In genomic region chr16:57480754-57481230, GRCh38 we compare ENCODE assay signal across 16 cellular contexts. TPM values are rescaled to one million over a fixed set of nuclear protein-coding genes. Genes with fewer than 3 reads are reported as not detected.
DNase-seq lines count a peak whose midpoint lies in the region; ATAC-seq and TF ChIP-seq lines count a peak whose summit lies in the region.
"Had no signal": no experiment of that assay in that cellular context is flagged by ENCODE, and none has a peak within 500 bp of the region (broad histone marks: within the 10 kb centered on the region; RNA-seq: fewer than 3 reads in every experiment).

No MANE protein-coding gene starts in this region.

- H3K9me1 ChIP-seq in IMR-90 (ENCODE audit: insufficient read depth, low read length), result no peaks in the 10 kb centered on the region; the same call in 1 of the 2 replicates

- no peak overlapping the region for H2BK5ac ChIP-seq in IMR-90 (ENCODE audit: low read depth, low read length, poor library complexity, severe bottlenecking)

- H2AFZ ChIP-seq in ACC112 (ENCODE audit: low read length, unreplicated experiment) (no peak overlapping the region), IMR-90 (replicated peaks; ENCODE audit: low read length, poor library complexity) (peak overlapping the region; percentile 86)

- H4K5ac ChIP-seq in IMR-90 (ENCODE audit: low read depth, low read length), result no peak overlapping the region

- no peak overlapping the region for H3K27ac Mint-ChIP-seq in neural crest cell (ENCODE audit: unreplicated experiment)
- H3K27ac Mint-ChIP-seq in natural killer cell treated with Interleukin-12 subunit alpha and Interleukin-12 subunit beta and Interleukin-15 and Interleukin-18, amount 100 ng/mL, for 72 hours, result no peak overlapping the region
- H3K27ac Mint-ChIP-seq: activated CD4-positive, alpha-beta T cell treated with anti-CD3 and anti-CD28 coated beads for 36 hours; activated naive CD8-positive, alpha-beta T cell; neural progenitor cell; stimulated activated naive B cell treated with anti-CD40 and anti-IgM and Interleukin-4, amounts not matched to agents 10 μg/mL and 1 μg/mL and 100 μg/mL, for 72 hours had no signal

- H3K4me1 ChIP-seq in ACC112 (ENCODE audit: control insufficient read depth, insufficient read depth, low read length, unreplicated experiment), result peaks cover 29% of the 10 kb centered on the region
- H3K4me1 ChIP-seq in IMR-90 (ENCODE audit: control insufficient read depth, insufficient read depth, low read length), result peaks cover 12% of the 10 kb centered on the region
- H3K4me1 ChIP-seq in esophagus muscularis mucosa, result peaks cover 31 to 73% (median 65%) of the 10 kb centered on the region in 4 donors

- H3K79me1 ChIP-seq in IMR-90 (ENCODE audit: low read depth in 1 of 2, low read length in 2 of 2), result peaks cover 9 to 25% of the 10 kb centered on the region in 2 experiments

- intact Hi-C loops in IMR-90 (cut with micrococcal nuclease) (no loop called here), esophagus muscularis mucosa (cut with DNase I) (loop anchor here (5.0 kb wide), 1 partner anchor 37 kb away; no protein-coding TSS in a partner anchor)

- H3K27me3 ChIP-seq in ACC112 (ENCODE audit: insufficient read depth, low read length) (no peaks in the 10 kb centered on the region), IMR-90 (ENCODE audit: control insufficient read depth, insufficient read depth, low read length) (no peaks in the 10 kb centered on the region), esophagus muscularis mucosa (no peaks in the 10 kb centered on the region)
- H3K27me3 ChIP-seq: sigmoid colon had no signal

- no peak overlapping the region for H3K18ac ChIP-seq in IMR-90 (ENCODE audit: low read depth, low read length)

- TF ChIP-seq RAD21 in IMR-90 (IDR thresholded peaks at IDR 0.05; ENCODE audit: low read length), result no peak

- POLR2A ChIA-PET in IMR-90 (lab: Charles Lee; ENCODE audit: unreplicated experiment), result no interaction called here

- no peak overlapping the region for H3K9ac ChIP-seq in IMR-90 (ENCODE audit: low read depth, low read length)
- H3K9ac ChIP-seq: neural progenitor cell had no signal

- peaks cover 31% of the 10 kb centered on the region for H3K4me1 Mint-ChIP-seq in neural crest cell
- H3K4me1 Mint-ChIP-seq in natural killer cell treated with Interleukin-12 subunit alpha and Interleukin-12 subunit beta and Interleukin-15 and Interleukin-18, amount 100 ng/mL, for 72 hours (ENCODE audit: low read depth in 2 of 2), result peaks cover 14 to 26% of the 10 kb centered on the region in 2 donors

- H3K4me3 ChIP-seq in ACC112 (ENCODE audit: low read depth, low read length) (no peak overlapping the region), IMR-90 (ENCODE audit: insufficient read depth, low read depth, low read length) (no peak overlapping the region), esophagus muscularis mucosa (no peak overlapping the region)

- no peak overlapping the region for H3K14ac ChIP-seq in IMR-90 (replicated peaks; ENCODE audit: low read depth, low read length)

- H3K9me3 Mint-ChIP-seq in neural crest cell, result no peaks in the 10 kb centered on the region
- no peaks in the 10 kb centered on the region for H3K9me3 Mint-ChIP-seq in natural killer cell treated with Interleukin-12 subunit alpha and Interleukin-12 subunit beta and Interleukin-15 and Interleukin-18, amount 100 ng/mL, for 72 hours
- H3K9me3 Mint-ChIP-seq: neural progenitor cell; stimulated activated naive B cell treated with anti-CD40 and anti-IgM and Interleukin-4, amounts not matched to agents 10 μg/mL and 1 μg/mL and 100 μg/mL, for 72 hours had no signal

- no peaks in the 10 kb centered on the region; the same call in 1 of the 2 replicates for H4K20me1 ChIP-seq in IMR-90 (ENCODE audit: insufficient read depth, low read length)

- no peak for TF ChIP-seq EP300 in esophagus muscularis mucosa (IDR thresholded peaks at IDR 0.05)

- TF ChIP-seq CTCF in IMR-90 (conservative IDR thresholded peaks at IDR 0.05; ENCODE audit: low read depth, low read length), result no peak
- TF ChIP-seq CTCF in esophagus muscularis mucosa (IDR thresholded peaks at IDR 0.05), result no peak
- no peak for TF ChIP-seq CTCF in neural crest cell (conservative IDR thresholded peaks at IDR 0.05)

- no peak overlapping the region for H2BK120ac ChIP-seq in IMR-90 (ENCODE audit: low read depth, low read length)

- CTCF ChIA-PET in IMR-90 (lab: Yijun Ruan, JAX), result interaction anchor here (1.0 kb wide), 1 partner anchor 39 kb away, joined by 3 read pairs; no protein-coding TSS in a partner anchor

- H3K36me3 Mint-ChIP-seq in neural crest cell (ENCODE audit: low read depth), result no peaks in the 10 kb centered on the region
- no peaks in the 10 kb centered on the region for H3K36me3 Mint-ChIP-seq in natural killer cell treated with Interleukin-12 subunit alpha and Interleukin-12 subunit beta and Interleukin-15 and Interleukin-18, amount 100 ng/mL, for 72 hours
- H3K36me3 Mint-ChIP-seq: activated naive CD8-positive, alpha-beta T cell; neural progenitor cell; stimulated activated naive B cell treated with anti-CD40 and anti-IgM and Interleukin-4, amounts not matched to agents 10 μg/mL and 1 μg/mL and 100 μg/mL, for 72 hours had no signal

- no peak overlapping the region; the same call in 2 of the 3 replicates for H2BK15ac ChIP-seq in IMR-90 (ENCODE audit: low read depth, low read length)

- no peak for DNase-seq in IMR-90
- no peak for DNase-seq in esophagus muscularis mucosa (ENCODE audit: extremely low spot score)
- DNase-seq in neural crest cell (ENCODE audit: low read depth, low spot score), result no peak
- DNase-seq in amygdala (lab: John Stamatoyannopoulos, UW), result no peak
- no peak for DNase-seq in natural killer cell treated with Interleukin-12 subunit alpha and Interleukin-12 subunit beta and Interleukin-15 and Interleukin-18, amount 100 ng/mL, for 72 hours (ENCODE audit: low spot score)
- DNase-seq: activated CD4-positive, alpha-beta T cell treated with anti-CD3 and anti-CD28 coated beads for 36 hours; NCI-H187; stimulated activated naive B cell treated with anti-CD40 and anti-IgM and Interleukin-4, amounts not matched to agents 10 μg/mL and 1 μg/mL and 100 μg/mL, for 72 hours; T-helper 9 cell had no signal

- 0 out of 2 replicates have a peak overlapping the region, but pooled peaks have one; percentile 33 for H2AK5ac ChIP-seq in IMR-90 (ENCODE audit: low read depth, low read length)

- no peak overlapping the region for H2BK20ac ChIP-seq in IMR-90 (ENCODE audit: low read depth, low read length)

- BruUV-seq in IMR-90 (replicated peaks; lab: Mats Ljungman, UMichigan), result no TSS peak

- in situ Hi-C loops in IMR-90 (cut with MboI; ENCODE audit: low sequenced_read_pairs), result no loop called here

- H3K36me3 ChIP-seq in ACC112 (ENCODE audit: insufficient read depth, low read length) (no peaks in the 10 kb centered on the region), IMR-90 (ENCODE audit: control insufficient read depth, insufficient read depth, low read length) (no peaks in the 10 kb centered on the region), esophagus muscularis mucosa (no peaks in the 10 kb centered on the region)
- H3K36me3 ChIP-seq: neural progenitor cell, sigmoid colon had no signal

- H3K4ac ChIP-seq in IMR-90 (ENCODE audit: low read depth, low read length), result peak overlapping the region; percentile 48; the same call in 1 of the 2 replicates

- H3K9me3 ChIP-seq in IMR-90 (ENCODE audit: control insufficient read depth, insufficient read depth, low read length) (no peaks in the 10 kb centered on the region), esophagus muscularis mucosa (no peaks in the 10 kb centered on the region)
- H3K9me3 ChIP-seq: sigmoid colon had no signal

- WGBS in IMR-90 (ENCODE audit: extremely low coverage in 2 of 2, insufficient read length in 1 of 2), 2 experiments, result 60% methylated on average over 1 of the region's 6 CpGs; no CpG with 5 or more reads in 1 of the 2 experiments
- WGBS in esophagus muscularis mucosa, result 76% methylated on average over 6 of the region's 6 CpGs

- no peak overlapping the region for H3K4me2 ChIP-seq in IMR-90 (ENCODE audit: low read depth, low read length)

- no peak overlapping the region for H4K91ac ChIP-seq in IMR-90 (ENCODE audit: insufficient read depth, low read depth, low read length)

- no peak overlapping the region; the same call in 1 of the 2 replicates for H3K56ac ChIP-seq in IMR-90 (ENCODE audit: extremely low read depth, insufficient read depth, low read length)

- ATAC-seq in IMR-90 (ENCODE audit: low read depth), result no peak
- ATAC-seq in HG03108 (IDR thresholded peaks at IDR 0.05; ENCODE audit: unreplicated experiment), result no peak
- no peak for ATAC-seq in GM19463 (IDR thresholded peaks at IDR 0.05; ENCODE audit: unreplicated experiment)
- ATAC-seq in natural killer cell treated with Interleukin-12 subunit alpha and Interleukin-12 subunit beta and Interleukin-15 and Interleukin-18, amount 100 ng/mL, for 72 hours, result no peak
- ATAC-seq: activated CD4-positive, alpha-beta T cell treated with anti-CD3 and anti-CD28 coated beads for 36 hours; stimulated activated naive B cell treated with anti-CD40 and anti-IgM and Interleukin-4, amounts not matched to agents 10 μg/mL and 1 μg/mL and 100 μg/mL, for 72 hours had no signal

- TF ChIP-seq POLR2A in IMR-90 (IDR thresholded peaks at IDR 0.05; ENCODE audit: low read depth, low read length) (no peak), esophagus muscularis mucosa (IDR thresholded peaks at IDR 0.05; ENCODE audit: low read depth) (no peak)

- dilution Hi-C loops in IMR-90 (cut with HindIII; ENCODE audit: low sequenced_read_pairs, unreplicated experiment), result no loop called here

- H3K79me2 ChIP-seq in ACC112 (ENCODE audit: control insufficient read depth, insufficient read depth, low read length, unreplicated experiment), result peaks cover 35% of the 10 kb centered on the region

- no peak overlapping the region; the same call in 1 of the 2 replicates for H3K23ac ChIP-seq in IMR-90 (ENCODE audit: low read depth, low read length)

- peak overlapping the region; percentile 72 for H3K4me3 Mint-ChIP-seq in neural crest cell
- H3K4me3 Mint-ChIP-seq in natural killer cell treated with Interleukin-12 subunit alpha and Interleukin-12 subunit beta and Interleukin-15 and Interleukin-18, amount 100 ng/mL, for 72 hours, result no peak overlapping the region
- H3K4me3 Mint-ChIP-seq: activated CD4-positive, alpha-beta T cell treated with anti-CD3 and anti-CD28 coated beads for 36 hours; activated naive CD8-positive, alpha-beta T cell had no signal

- H3K27me3 Mint-ChIP-seq in neural crest cell (ENCODE audit: low read depth), result peaks cover 7% of the 10 kb centered on the region
- H3K27me3 Mint-ChIP-seq in natural killer cell treated with Interleukin-12 subunit alpha and Interleukin-12 subunit beta and Interleukin-15 and Interleukin-18, amount 100 ng/mL, for 72 hours, result no peaks in the 10 kb centered on the region
- H3K27me3 Mint-ChIP-seq: activated CD4-positive, alpha-beta T cell treated with anti-CD3 and anti-CD28 coated beads for 36 hours; activated naive CD8-positive, alpha-beta T cell had no signal

- peak overlapping the region in 1 of 2 experiments; percentile 71; a peak in 2 of 4 replicates for H4K8ac ChIP-seq in IMR-90 (ENCODE audit: low read depth in 2 of 2, low read length in 2 of 2)

- H2AK9ac ChIP-seq in IMR-90 (replicated peaks; ENCODE audit: low read depth, low read length, poor library complexity), result peak overlapping the region; percentile 57

- H3K27ac ChIP-seq in ACC112 (ENCODE audit: low read depth, low read length), result peak overlapping the region; percentile 23
- H3K27ac ChIP-seq in IMR-90 (ENCODE audit: insufficient read depth, low read length), result no peak overlapping the region
- peak overlapping the region in 3 of 4 donors; percentile 9 to 55 (median 48) for H3K27ac ChIP-seq in esophagus muscularis mucosa (replicated peaks in 1 of 4)
- H3K27ac ChIP-seq: HL-60, neural progenitor cell had no signal

RNA-seq across cellular contexts. Expression of gene DOK4, which starts 5.5 kb away (rescaled TPM):
- 20.3 and 22.0 TPM in 2 replicates for total RNA-seq in IMR-90 (2012; rRNA removed)
- polyA plus RNA-seq in IMR-90 (2012; rRNA removed), result 25.9 and 30.1 TPM in 2 replicates
- 18.4 and 29.8 TPM in 2 replicates for polyA plus RNA-seq in IMR-90 (2012; cell fraction: cytosol; rRNA removed)
- polyA plus RNA-seq in IMR-90 (2012; cell fraction: nucleus; rRNA removed; ENCODE audit: low replicate concordance), result 50.8 and 77.6 TPM in 2 replicates
- 10 to 100 TPM; 14.5 to 36.7 (median 29.4) TPM for total RNA-seq in esophagus muscularis mucosa
- 20.4 and 22.7 TPM in 2 replicates for total RNA-seq in neural crest cell
- total RNA-seq in natural killer cell treated with Interleukin-12 subunit alpha and Interleukin-12 subunit beta and Interleukin-15 and Interleukin-18, amount 100 ng/mL, for 72 hours, result 1 to 10 TPM; 4.2 to 6.5 TPM

RNA-seq across cellular contexts. Expression of gene POLR2C, which starts 18.3 kb away (rescaled TPM):
- total RNA-seq in IMR-90 (2012; rRNA removed) (188 and 340 TPM in 2 replicates), esophagus muscularis mucosa (100 to 1,000 TPM in 3 of 4 donors, 10 to 100 TPM in 1; 95.5 to 154 (median 107) TPM), neural crest cell (74.0 and 77.5 TPM in 2 replicates)
- polyA plus RNA-seq in IMR-90 (2012; rRNA removed), result 136 and 137 TPM in 2 replicates
- polyA plus RNA-seq in IMR-90 (2012; cell fraction: cytosol; rRNA removed), result 149 and 181 TPM in 2 replicates
- 110 and 114 TPM in 2 replicates for polyA plus RNA-seq in IMR-90 (2012; cell fraction: nucleus; rRNA removed; ENCODE audit: low replicate concordance)
- total RNA-seq in natural killer cell treated with Interleukin-12 subunit alpha and Interleukin-12 subunit beta and Interleukin-15 and Interleukin-18, amount 100 ng/mL, for 72 hours, result 10 to 100 TPM; 63.8 to 85.4 TPM

RNA-seq across cellular contexts. Expression of gene COQ9, which starts 33.5 kb away (rescaled TPM):
- total RNA-seq in IMR-90 (2012; rRNA removed) (50.0 and 57.9 TPM in 2 replicates), esophagus muscularis mucosa (100 to 1,000 TPM in 2 of 4 donors, 10 to 100 TPM in 2; 77.2 to 115 (median 93.3) TPM), neural crest cell (41.7 and 46.8 TPM in 2 replicates)
- polyA plus RNA-seq in IMR-90 (2012; rRNA removed), result 56.1 and 58.5 TPM in 2 replicates
- 43.0 and 87.4 TPM in 2 replicates for polyA plus RNA-seq in IMR-90 (2012; cell fraction: cytosol; rRNA removed)
- 64.7 and 84.2 TPM in 2 replicates for polyA plus RNA-seq in IMR-90 (2012; cell fraction: nucleus; rRNA removed; ENCODE audit: low replicate concordance)
- total RNA-seq in natural killer cell treated with Interleukin-12 subunit alpha and Interleukin-12 subunit beta and Interleukin-15 and Interleukin-18, amount 100 ng/mL, for 72 hours, result 10 to 100 TPM; 34.2 to 42.9 TPM

RNA-seq across cellular contexts. Expression of gene CIAPIN1, which starts 33.6 kb away (rescaled TPM):
- total RNA-seq in IMR-90 (2012; rRNA removed), result 42.2 and 47.7 TPM in 2 replicates
- 40.2 and 41.6 TPM in 2 replicates for polyA plus RNA-seq in IMR-90 (2012; rRNA removed)
- 17.0 and 37.1 TPM in 2 replicates for polyA plus RNA-seq in IMR-90 (2012; cell fraction: cytosol; rRNA removed)
- polyA plus RNA-seq in IMR-90 (2012; cell fraction: nucleus; rRNA removed; ENCODE audit: low replicate concordance), result 17.1 and 40.4 TPM in 2 replicates
- 10 to 100 TPM; 24.0 to 27.0 (median 26.0) TPM for total RNA-seq in esophagus muscularis mucosa
- 97.2 and 103 TPM in 2 replicates for total RNA-seq in neural crest cell
- 10 to 100 TPM; 54.0 to 92.0 TPM for total RNA-seq in natural killer cell treated with Interleukin-12 subunit alpha and Interleukin-12 subunit beta and Interleukin-15 and Interleukin-18, amount 100 ng/mL, for 72 hours

RNA-seq across cellular contexts. Expression of gene CCDC102A, which starts 55.6 kb away (rescaled TPM):
- 5.4 and 5.6 TPM in 2 replicates for total RNA-seq in IMR-90 (2012; rRNA removed)
- 8.5 and 11.4 TPM in 2 replicates for polyA plus RNA-seq in IMR-90 (2012; rRNA removed)
- 20.6 and 24.3 TPM in 2 replicates for polyA plus RNA-seq in IMR-90 (2012; cell fraction: cytosol; rRNA removed)
- polyA plus RNA-seq in IMR-90 (2012; cell fraction: nucleus; rRNA removed; ENCODE audit: low replicate concordance), result 9.6 and 18.3 TPM in 2 replicates
- 10 to 100 TPM; 22.7 to 54.9 (median 36.9) TPM for total RNA-seq in esophagus muscularis mucosa
- 6.4 and 8.6 TPM in 2 replicates for total RNA-seq in neural crest cell
- total RNA-seq in natural killer cell treated with Interleukin-12 subunit alpha and Interleukin-12 subunit beta and Interleukin-15 and Interleukin-18, amount 100 ng/mL, for 72 hours, result 10 to 100 TPM; 13.9 to 21.5 TPM
